In the genomic region with DNA sequence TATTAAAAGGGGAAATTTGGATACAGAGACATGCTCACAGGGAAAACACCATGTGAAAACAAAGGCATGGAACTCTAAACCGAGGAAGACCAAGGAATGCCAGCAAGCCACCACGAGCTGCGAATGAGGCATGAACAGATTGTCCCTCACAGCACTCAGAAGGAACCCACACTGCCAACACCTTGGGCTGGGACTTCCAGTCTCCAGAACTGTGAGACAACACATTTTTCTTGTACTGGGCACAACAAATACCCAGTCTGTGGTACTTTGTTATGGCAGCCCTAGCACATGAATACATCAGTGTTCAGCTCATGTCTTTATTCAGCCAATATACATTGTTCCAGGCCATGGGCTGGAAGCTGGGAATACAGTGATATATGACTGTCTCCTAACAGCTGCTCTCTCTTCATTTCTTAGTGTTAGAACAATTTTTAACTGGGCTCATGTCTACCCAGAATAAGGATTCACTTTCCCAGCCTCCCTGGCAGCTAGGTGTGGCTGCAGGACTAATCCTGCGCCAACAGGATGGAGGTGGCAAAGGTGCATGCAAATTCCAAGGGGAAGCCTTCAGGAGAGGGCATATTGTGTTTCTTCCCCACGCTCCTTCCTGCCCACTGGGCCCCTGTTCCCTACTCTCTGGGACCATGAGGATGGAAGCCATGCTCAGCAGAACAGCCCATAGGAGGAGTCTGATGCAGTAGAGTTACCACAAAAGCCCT, we compare ENCODE assay signal across 1 cellular context.
TF ChIP-seq lines count a peak whose summit lies in the region.

No MANE protein-coding gene starts in this region.

TF ChIP-seq in K562, 482 proteins besides CTCF, POLR2A, EP300 and RAD21:
- TF ChIP-seq NBN (IDR thresholded peaks at IDR 0.05; ENCODE audit: low read depth): no peak
- no peak for TF ChIP-seq ZNF146 (CRISPR knock-in tag; IDR thresholded peaks at IDR 0.05; ENCODE audit: unreplicated experiment)
- TF ChIP-seq HDAC1 (IDR thresholded peaks at IDR 0.05): no peak
- TF ChIP-seq, protein P1, sequence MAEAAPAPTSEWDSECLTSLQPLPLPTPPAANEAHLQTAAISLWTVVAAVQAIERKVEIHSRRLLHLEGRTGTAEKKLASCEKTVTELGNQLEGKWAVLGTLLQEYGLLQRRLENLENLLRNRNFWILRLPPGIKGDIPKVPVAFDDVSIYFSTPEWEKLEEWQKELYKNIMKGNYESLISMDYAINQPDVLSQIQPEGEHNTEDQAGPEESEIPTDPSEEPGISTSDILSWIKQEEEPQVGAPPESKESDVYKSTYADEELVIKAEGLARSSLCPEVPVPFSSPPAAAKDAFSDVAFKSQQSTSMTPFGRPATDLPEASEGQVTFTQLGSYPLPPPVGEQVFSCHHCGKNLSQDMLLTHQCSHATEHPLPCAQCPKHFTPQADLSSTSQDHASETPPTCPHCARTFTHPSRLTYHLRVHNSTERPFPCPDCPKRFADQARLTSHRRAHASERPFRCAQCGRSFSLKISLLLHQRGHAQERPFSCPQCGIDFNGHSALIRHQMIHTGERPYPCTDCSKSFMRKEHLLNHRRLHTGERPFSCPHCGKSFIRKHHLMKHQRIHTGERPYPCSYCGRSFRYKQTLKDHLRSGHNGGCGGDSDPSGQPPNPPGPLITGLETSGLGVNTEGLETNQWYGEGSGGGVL (CRISPR knock-in tag; IDR thresholded peaks at IDR 0.05): no peak
- no peak for TF ChIP-seq ZSCAN29 (IDR thresholded peaks at IDR 0.05)
- no peak for TF ChIP-seq ZNF644 (tag; IDR thresholded peaks at IDR 0.05; ENCODE audit: low read depth)
- no peak for TF ChIP-seq DEAF1 (CRISPR knock-in tag; IDR thresholded peaks at IDR 0.05)
- TF ChIP-seq TCF7 (IDR thresholded peaks at IDR 0.05; ENCODE audit: borderline replicate concordance): no peak
- no peak for TF ChIP-seq HMG20A (CRISPR knock-in tag; conservative IDR thresholded peaks at IDR 0.05)
- no peak for TF ChIP-seq NR3C1 (CRISPR knock-in tag; IDR thresholded peaks at IDR 0.05)
- TF ChIP-seq SRF (CRISPR knock-in tag; IDR thresholded peaks at IDR 0.05): no peak
- TF ChIP-seq RBFOX2 (IDR thresholded peaks at IDR 0.05; ENCODE audit: low read depth, low read length): no peak
- no peak for TF ChIP-seq NCOA1 (IDR thresholded peaks at IDR 0.05; ENCODE audit: low read depth)
- no peak for TF ChIP-seq TSHZ1 (CRISPR knock-in tag; IDR thresholded peaks at IDR 0.05)
- TF ChIP-seq ZKSCAN3 (CRISPR knock-in tag; IDR thresholded peaks at IDR 0.05): no peak
- no peak for TF ChIP-seq FOXP1 (CRISPR knock-in tag; IDR thresholded peaks at IDR 0.05)
- TF ChIP-seq SMARCB1 (IDR thresholded peaks at IDR 0.05; ENCODE audit: insufficient read length, low read depth): no peak
- no peak for TF ChIP-seq LCOR (CRISPR knock-in tag; IDR thresholded peaks at IDR 0.05)
